Comparison of ENCODE assay signal across 11 cellular contexts in the genomic region with DNA sequence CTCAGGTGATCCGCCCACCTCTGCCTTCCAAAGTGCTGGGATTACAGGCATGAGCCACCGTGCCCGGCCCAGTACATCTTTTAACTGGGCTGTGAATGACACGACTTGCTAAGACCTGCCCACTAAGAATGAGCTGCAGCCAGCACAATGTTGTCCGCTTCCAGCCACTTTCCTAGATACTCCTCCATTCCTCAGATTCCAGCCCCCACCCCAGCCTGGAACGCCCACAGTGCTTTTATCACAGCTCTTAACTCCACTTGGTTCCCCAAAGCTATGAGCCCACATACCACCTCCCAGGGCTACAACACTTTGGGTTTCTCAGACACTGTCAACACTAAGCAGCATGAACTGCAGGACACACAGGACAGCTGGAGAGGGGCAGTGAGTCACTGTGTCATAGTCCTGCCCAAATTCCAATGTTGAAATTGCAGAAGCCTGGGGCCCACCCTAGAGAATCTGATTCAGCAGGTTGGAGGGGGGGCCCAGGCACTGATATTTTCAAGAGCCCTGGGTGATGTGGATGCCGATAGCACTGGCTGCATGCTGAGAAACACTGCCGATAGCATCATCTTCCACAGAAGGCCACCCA. TPM values are rescaled to one million over a fixed set of nuclear protein-coding genes. Genes with fewer than 3 reads are reported as not detected.
DNase-seq lines count a peak whose midpoint lies in the region; ATAC-seq, FAIRE-seq and TF ChIP-seq lines count a peak whose summit lies in the region.
"Had no signal": no experiment of that assay in that cellular context is flagged by ENCODE, and none has a peak within 500 bp of the region (broad histone marks: within the 10 kb centered on the region; RNA-seq: fewer than 3 reads in every experiment).

No MANE protein-coding gene starts in this region.

- POLR2A ChIA-PET in HepG2 (lab: Yijun Ruan, JAX), result interaction anchor here (0.7 to 2.3 kb wide), 9 partner anchors 9 to 79 kb away, joined by 3 to 13 read pairs (median 6); a partner anchor contains a TSS

- H3K36me3 Mint-ChIP-seq in activated T-helper 1 cell treated with anti-CD3 and anti-CD28 coated beads, Interleukin-12 subunit alpha, Interleukin-12 subunit beta, Interleukin-2, Interleukin-4 antibody, amounts not matched to agents 30 ng/mL and 10 ng/mL and 1 ng/mL, durations not matched to agents 14 hours and 24 hours and 36 hours (ENCODE audit: low read depth), result peaks cover 3% of the 10 kb centered on the region
- peaks cover 4% of the 10 kb centered on the region for H3K36me3 Mint-ChIP-seq in type B pancreatic cell
- H3K36me3 Mint-ChIP-seq: activated naive CD8-positive, alpha-beta T cell had no signal

- peak overlapping the region; percentile 35 for H3K27ac Mint-ChIP-seq in activated T-helper 1 cell treated with anti-CD3 and anti-CD28 coated beads, Interleukin-12 subunit alpha, Interleukin-12 subunit beta, Interleukin-2, Interleukin-4 antibody, amounts not matched to agents 30 ng/mL and 10 ng/mL and 1 ng/mL, durations not matched to agents 14 hours and 24 hours and 36 hours
- peak overlapping the region; percentile 97 for H3K27ac Mint-ChIP-seq in type B pancreatic cell
- H3K27ac Mint-ChIP-seq: activated naive CD8-positive, alpha-beta T cell had no signal

- peaks cover 54% of the 10 kb centered on the region for H3K4me1 Mint-ChIP-seq in activated T-helper 1 cell treated with anti-CD3 and anti-CD28 coated beads, Interleukin-12 subunit alpha, Interleukin-12 subunit beta, Interleukin-2, Interleukin-4 antibody, amounts not matched to agents 30 ng/mL and 10 ng/mL and 1 ng/mL, durations not matched to agents 14 hours and 24 hours and 36 hours (ENCODE audit: low read depth)
- H3K4me1 Mint-ChIP-seq in type B pancreatic cell (ENCODE audit: unreplicated experiment), result peaks cover 43% of the 10 kb centered on the region

- BruUV-seq in HepG2 (replicated peaks; lab: Mats Ljungman, UMichigan), result no TSS peak

- peak overlapping the region; percentile 25 to 67 (median 58); a peak in 5 of 6 replicates for H3K4me3 ChIP-seq in HepG2 (replicated peaks in 1 of 3; ENCODE audit: insufficient read depth in 1 of 3, low read depth in 2 of 3, low read length in 3 of 3)
- H3K4me3 ChIP-seq: right lobe of liver had no signal

- WGBS in HepG2 (ENCODE audit: low lambda C conversion rate), result 28% methylated on average over 7 of the region's 8 CpGs

- TF ChIP-seq RAD21 in HepG2 (CRISPR knock-in tag; IDR thresholded peaks at IDR 0.05), result no peak

- H3K9me3 ChIP-seq in HepG2 (ENCODE audit: low read length), result no peaks in the 10 kb centered on the region
- H3K9me3 ChIP-seq: BE2C, right lobe of liver had no signal

- H3K4me1 ChIP-seq in HepG2 (ENCODE audit: insufficient read depth, low read length), result peaks cover 68% of the 10 kb centered on the region
- H3K4me1 ChIP-seq: BE2C had no signal

- H3K27me3 Mint-ChIP-seq in activated T-helper 1 cell treated with anti-CD3 and anti-CD28 coated beads, Interleukin-12 subunit alpha, Interleukin-12 subunit beta, Interleukin-2, Interleukin-4 antibody, amounts not matched to agents 30 ng/mL and 10 ng/mL and 1 ng/mL, durations not matched to agents 14 hours and 24 hours and 36 hours (ENCODE audit: insufficient read depth), result no peaks in the 10 kb centered on the region
- H3K27me3 Mint-ChIP-seq in type B pancreatic cell, result no peaks in the 10 kb centered on the region

- no peak for TF ChIP-seq CTCF in HepG2 (CRISPR knock-in tag; IDR thresholded peaks at IDR 0.05)
- no peak for TF ChIP-seq CTCF in type B pancreatic cell (conservative IDR thresholded peaks at IDR 0.05)

- H3K27me3 ChIP-seq in HepG2 (ENCODE audit: control insufficient read depth in 1 of 2, insufficient read depth in 2 of 2, low read length in 2 of 2), result no peaks in the 10 kb centered on the region; a peak in 2 of 5 replicates
- H3K27me3 ChIP-seq: BE2C, right lobe of liver had no signal

- peak overlapping the region; percentile 80 for H3K4me2 ChIP-seq in HepG2 (ENCODE audit: low read depth, low read length)

- CTCF ChIA-PET in HepG2 (lab: Yijun Ruan, JAX; ENCODE audit: low intra/inter-chr PET ratio, low total read pairs), result no interaction called here

- DNase-seq in activated effector memory CD4-positive, alpha-beta T cell treated with anti-CD3 and anti-CD28 coated beads, Interleukin-2, amount 50 U/mL, for 16 hours, result peak; percentile 31
- no peak for DNase-seq in activated effector memory CD4-positive, alpha-beta T cell treated with Interleukin-2 at 50 U/mL for 16 hours
- no peak for DNase-seq in activated T-helper 1 cell treated with anti-CD3 and anti-CD28 coated beads, Interleukin-12 subunit alpha, Interleukin-12 subunit beta, Interleukin-2, Interleukin-4 antibody, amounts not matched to agents 30 ng/mL and 10 ng/mL and 1 ng/mL, durations not matched to agents 14 hours and 24 hours and 36 hours (ENCODE audit: low spot score)
- peak; percentile 50 for DNase-seq in HepG2 (ENCODE audit: low spot score)
- no peak for DNase-seq in type B pancreatic cell (ENCODE audit: extremely low spot score, unreplicated experiment)
- DNase-seq in activated CD4-positive, CD25-positive, alpha-beta regulatory T cell (lab: John Stamatoyannopoulos, UW), result no peak
- no peak for DNase-seq in OCI-M1 (lab: John Stamatoyannopoulos, UW)
- DNase-seq: BE2C had no signal

- H3K36me3 ChIP-seq in HepG2 (replicated peaks in 1 of 2; ENCODE audit: control insufficient read depth in 1 of 2, insufficient read depth in 2 of 2, low read length in 2 of 2), result no peaks in the 10 kb centered on the region
- H3K36me3 ChIP-seq: BE2C, right lobe of liver had no signal

- TF ChIP-seq EP300 in HepG2 (IDR thresholded peaks at IDR 0.05; ENCODE audit: low read depth in 2 of 2, low read length in 2 of 2) (no peak), HepG2 (CRISPR knock-in tag; IDR thresholded peaks at IDR 0.05; ENCODE audit: borderline replicate concordance) (no peak)

- peak overlapping the region; percentile 31 for H3K27ac ChIP-seq in HepG2 (ENCODE audit: extremely low read length, insufficient read depth, low read length)
- H3K27ac ChIP-seq: right lobe of liver had no signal

- FAIRE-seq in HepG2 (lab: Jason Lieb, UNC), result no peak

- in situ Hi-C loops in HepG2 (cut with HindIII; ENCODE audit: extremely low pct_ligation_motif_present, low pct_unique_long_range_greater_than_20kb), result loop anchor here (10.0 kb wide), 1 partner anchor 206 kb away; no protein-coding TSS in a partner anchor

- intact Hi-C loops in activated T-helper 1 cell treated with anti-CD3 and anti-CD28 coated beads, Interleukin-12 subunit alpha, Interleukin-12 subunit beta, Interleukin-2, Interleukin-4 antibody, amounts not matched to agents 30 ng/mL and 10 ng/mL and 1 ng/mL, durations not matched to agents 14 hours and 24 hours and 36 hours (cut with micrococcal nuclease), result no loop called here
- intact Hi-C loops in HepG2 (cut with micrococcal nuclease; ENCODE audit: unreplicated experiment), result loop anchor here (5.0 kb wide), 2 partner anchors 39 to 204 kb away; no protein-coding TSS in a partner anchor

- no peak overlapping the region for H2AFZ ChIP-seq in HepG2 (ENCODE audit: low read length)

- peak; percentile 38 for ATAC-seq in HepG2
- no peak for ATAC-seq in GM19395 (IDR thresholded peaks at IDR 0.05; ENCODE audit: unreplicated experiment)

- H3K9ac ChIP-seq in HepG2 (ENCODE audit: insufficient read depth, low read depth, low read length), result peak overlapping the region; percentile 51

- H3K79me2 ChIP-seq in HepG2 (ENCODE audit: insufficient read depth, low read length), result no peaks in the 10 kb centered on the region

- H4K20me1 ChIP-seq in HepG2 (ENCODE audit: insufficient read depth, low read length), result no peaks in the 10 kb centered on the region

- no peak overlapping the region for H3K4me3 Mint-ChIP-seq in activated T-helper 1 cell treated with anti-CD3 and anti-CD28 coated beads, Interleukin-12 subunit alpha, Interleukin-12 subunit beta, Interleukin-2, Interleukin-4 antibody, amounts not matched to agents 30 ng/mL and 10 ng/mL and 1 ng/mL, durations not matched to agents 14 hours and 24 hours and 36 hours
- peak overlapping the region; percentile 70 for H3K4me3 Mint-ChIP-seq in type B pancreatic cell
- H3K4me3 Mint-ChIP-seq: activated naive CD8-positive, alpha-beta T cell had no signal

- H3K9me3 Mint-ChIP-seq in activated T-helper 1 cell treated with anti-CD3 and anti-CD28 coated beads, Interleukin-12 subunit alpha, Interleukin-12 subunit beta, Interleukin-2, Interleukin-4 antibody, amounts not matched to agents 30 ng/mL and 10 ng/mL and 1 ng/mL, durations not matched to agents 14 hours and 24 hours and 36 hours, result no peaks in the 10 kb centered on the region
- no peaks in the 10 kb centered on the region for H3K9me3 Mint-ChIP-seq in type B pancreatic cell

- TF ChIP-seq POLR2A in HepG2 (IDR thresholded peaks at IDR 0.05; ENCODE audit: insufficient read depth in 1 of 2, low read depth in 2 of 2, low read length in 2 of 2), result no peak

RNA-seq across cellular contexts. Expression of a gene that starts 58.0 kb away (rescaled TPM):
- total RNA-seq in activated T-helper 1 cell treated with anti-CD3 and anti-CD28 coated beads, Interleukin-12 subunit alpha, Interleukin-12 subunit beta, Interleukin-2, Interleukin-4 antibody, amounts not matched to agents 30 ng/mL and 10 ng/mL and 1 ng/mL, durations not matched to agents 14 hours and 24 hours and 36 hours, result 23.6 and 26.0 TPM in 2 replicates
- total RNA-seq in HepG2 (2016; rRNA removed; fragmentation: Illumina TruSeq; extraction: Trizol) (39.3 and 59.0 TPM in 2 replicates), type B pancreatic cell (ENCODE audit: low replicate concordance) (37.4 and 56.9 TPM in 2 replicates)
- 2.3 and 3.6 TPM in 2 replicates for total RNA-seq in HepG2 (2016; cell fraction: cytosol; rRNA removed; fragmentation: Illumina TruSeq; extraction: Trizol; ENCODE audit: low read depth)
- total RNA-seq in HepG2 (2016; cell fraction: insoluble cytoplasmic fraction; rRNA removed; fragmentation: Illumina TruSeq; extraction: Trizol), result 39.7 and 56.7 TPM in 2 replicates
- total RNA-seq in HepG2 (2016; cell fraction: membrane; rRNA removed; fragmentation: Illumina TruSeq; extraction: Trizol), result 10.1 and 13.7 TPM in 2 replicates
- 22.6 and 23.2 TPM in 2 replicates for total RNA-seq in HepG2 (2016; cell fraction: nucleus; rRNA removed; fragmentation: Illumina TruSeq; extraction: Trizol)
- 19.4 and 24.3 TPM in 2 replicates for polyA plus RNA-seq in HepG2 (2011; rRNA removed)
- polyA plus RNA-seq in HepG2 (2011; cell fraction: cytosol; rRNA removed), result 12.3 and 17.8 TPM in 2 replicates
- 8.4 and 8.6 TPM in 2 replicates for polyA plus RNA-seq in HepG2 (2011; cell fraction: nucleus; rRNA removed)
- 17.3 and 26.9 TPM in 2 replicates for polyA plus RNA-seq in HepG2 (2012)
- polyA plus RNA-seq in HepG2 (2016; cell fraction: cytosol; fragmentation: Illumina TruSeq; extraction: Trizol; ENCODE audit: low read depth), result 1.1 and 1.2 TPM in 2 replicates
- polyA plus RNA-seq in HepG2 (2016; cell fraction: insoluble cytoplasmic fraction; fragmentation: Illumina TruSeq; extraction: Trizol; ENCODE audit: low read depth), result 54.1 and 54.3 TPM in 2 replicates
- polyA plus RNA-seq in HepG2 (2016; cell fraction: membrane; fragmentation: Illumina TruSeq; extraction: Trizol; ENCODE audit: low read depth), result 4.5 and 5.6 TPM in 2 replicates
- 27.5 and 28.4 TPM in 2 replicates for polyA plus RNA-seq in HepG2 (2016; cell fraction: nucleus; fragmentation: Illumina TruSeq; extraction: Trizol; ENCODE audit: insufficient read depth, low read depth)
- 11.0 and 11.5 TPM in 2 replicates for polyA minus RNA-seq in HepG2 (2011; rRNA and poly(A)+ RNA removed; ENCODE audit: low replicate concordance)
- 28.0 and 28.4 TPM in 2 replicates for polyA minus RNA-seq in HepG2 (2011; cell fraction: cytosol; rRNA and poly(A)+ RNA removed)
- 17.9 and 19.4 TPM in 2 replicates for polyA minus RNA-seq in HepG2 (2011; cell fraction: nucleus; rRNA and poly(A)+ RNA removed)

Comparison
In these comparisons a context has a peak if more than half of its experiments do, and no peak if none do; other contexts are left out.
1. DNase-seq: peak in activated effector memory CD4-positive, alpha-beta T cell treated with anti-CD3 and anti-CD28 coated beads, Interleukin-2, amount 50 U/mL, for 16 hours (single experiment) and HepG2 (single experiment); none in activated effector memory CD4-positive, alpha-beta T cell treated with Interleukin-2 at 50 U/mL for 16 hours (single experiment), activated T-helper 1 cell treated with anti-CD3 and anti-CD28 coated beads, Interleukin-12 subunit alpha, Interleukin-12 subunit beta, Interleukin-2, Interleukin-4 antibody, amounts not matched to agents 30 ng/mL and 10 ng/mL and 1 ng/mL, durations not matched to agents 14 hours and 24 hours and 36 hours (single experiment), type B pancreatic cell (single experiment), activated CD4-positive, CD25-positive, alpha-beta regulatory T cell (0 of 4) and OCI-M1 (single experiment).